In the genomic region with DNA sequence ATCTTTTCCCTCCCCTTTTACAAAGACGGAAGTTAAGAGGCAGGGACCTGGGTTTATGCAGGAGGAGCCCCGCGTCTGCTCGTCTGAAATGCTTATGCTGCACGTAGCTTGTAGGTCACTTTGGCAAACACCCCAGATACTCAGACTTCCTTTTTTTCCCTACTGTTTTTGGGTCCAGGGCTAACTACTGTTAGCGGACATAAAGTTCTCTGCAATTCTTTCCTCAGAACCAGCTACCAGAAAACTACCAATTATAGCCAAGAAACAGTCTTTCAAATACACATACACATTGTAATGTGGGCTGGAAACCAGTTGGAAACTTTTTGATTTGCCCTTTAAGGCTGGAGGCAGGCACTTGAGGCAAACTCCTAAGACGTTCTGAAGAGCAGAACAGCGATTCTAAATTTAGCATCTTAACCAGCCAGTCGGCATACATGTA, we compare ENCODE assay signal across 18 cellular contexts. TPM values are rescaled to one million over a fixed set of nuclear protein-coding genes. Genes with fewer than 3 reads are reported as not detected.
A peak's percentile ranks its signal among the peaks of the same experiment; 100 is the strongest.
DNase-seq lines count a peak whose midpoint lies in the region; ATAC-seq and TF ChIP-seq lines count a peak whose summit lies in the region.
"Had no signal": no experiment of that assay in that cellular context is flagged by ENCODE, and none has a peak within 500 bp of the region (broad histone marks: within the 10 kb centered on the region; RNA-seq: fewer than 3 reads in every experiment).

No MANE protein-coding gene starts in this region.

- H2AFZ ChIP-seq in OCI-LY3 (ENCODE audit: low read depth, low read length): peak overlapping the region; percentile 24; the same call in 1 of the 2 replicates
- H2AFZ ChIP-seq: parathyroid adenoma had no signal

- H3K4me2 ChIP-seq in OCI-LY3 (ENCODE audit: low read length): no peak overlapping the region

- peaks cover 4% of the 10 kb centered on the region for H3K36me3 Mint-ChIP-seq in mesothelial cell of epicardium
- H3K36me3 Mint-ChIP-seq: activated CD4-positive, alpha-beta memory T cell treated with anti-CD3 and anti-CD28 coated beads for 36 hours; memory B cell had no signal

- H3K4me1 ChIP-seq in OCI-LY3 (ENCODE audit: low read length) (no peaks in the 10 kb centered on the region), esophagus squamous epithelium (peaks cover 0 to 8% (median 0%) of the 10 kb centered on the region in 3 donors), tibial nerve (peaks cover 0 to 14% (median 0%) of the 10 kb centered on the region in 4 donors)
- H3K4me1 ChIP-seq: parathyroid adenoma had no signal

- H3K27ac ChIP-seq in OCI-LY3 (ENCODE audit: low read length) (no peak overlapping the region), esophagus squamous epithelium (peak overlapping the region in 3 of 4 donors; percentile 77 to 81 (median 80)), tibial nerve (peak overlapping the region in 3 of 4 donors; percentile 4 to 20 (median 9))
- H3K27ac ChIP-seq: BLaER1 treated with 17β-estradiol and CSF1 and Interleukin-3, amounts not matched to agents 10 nM and 100 nM; parathyroid adenoma had no signal

- no peak overlapping the region for H3K9ac ChIP-seq in OCI-LY3 (ENCODE audit: low read length)
- H3K9ac ChIP-seq: BLaER1 treated with 17β-estradiol and CSF1 and Interleukin-3, amounts not matched to agents 10 nM and 100 nM; parathyroid adenoma had no signal

- peaks cover 53% of the 10 kb centered on the region for H3K4me1 Mint-ChIP-seq in mesothelial cell of epicardium

- TF ChIP-seq EP300 in tibial nerve (IDR thresholded peaks at IDR 0.05): peak in 1 of 2 donors; percentile 30

- in situ Hi-C loops in ACHN (cut with HindIII; ENCODE audit: low pct_ligation_motif_present, low pct_unique_long_range_greater_than_20kb, low sequenced_read_pairs): no loop called here

- WGBS in esophagus squamous epithelium, 2 donors: 36 to 40% methylated on average over 8 to 9 of the region's 9 CpGs
- 30 to 33% methylated on average over 9 of the region's 9 CpGs for WGBS in tibial nerve, 2 donors

- H3K27me3 ChIP-seq in OCI-LY3 (ENCODE audit: low read depth, low read length): no peaks in the 10 kb centered on the region
- H3K27me3 ChIP-seq in esophagus squamous epithelium: no peaks in the 10 kb centered on the region
- no peaks in the 10 kb centered on the region for H3K27me3 ChIP-seq in tibial nerve
- H3K27me3 ChIP-seq: BLaER1 treated with 17β-estradiol and CSF1 and Interleukin-3, amounts not matched to agents 10 nM and 100 nM; Peyer's patch had no signal

- TF ChIP-seq CTCF in OCI-LY3 (IDR thresholded peaks at IDR 0.05; ENCODE audit: low read depth, low read length) (no peak), esophagus squamous epithelium (IDR thresholded peaks at IDR 0.05) (no peak), mesothelial cell of epicardium (IDR thresholded peaks at IDR 0.05; ENCODE audit: unreplicated experiment) (no peak), tibial nerve (IDR thresholded peaks at IDR 0.05) (no peak)

- ATAC-seq in GM18909 (IDR thresholded peaks at IDR 0.05; ENCODE audit: poor library complexity, unreplicated experiment) (no peak), HG02981 (IDR thresholded peaks at IDR 0.05; ENCODE audit: unreplicated experiment) (no peak)

- H3K9me3 Mint-ChIP-seq in mesothelial cell of epicardium: peaks cover 11% of the 10 kb centered on the region
- H3K9me3 Mint-ChIP-seq: T-helper 1 cell treated with Interleukin-12 subunit alpha and Interleukin-12 subunit beta and Interleukin-4 antibody, amounts not matched to agents 30 μg/mL and 1 μg/mL, for 36 hours had no signal

- H3K79me2 ChIP-seq in OCI-LY3 (ENCODE audit: low read length): no peaks in the 10 kb centered on the region
- H3K79me2 ChIP-seq: parathyroid adenoma had no signal

- H4K20me1 ChIP-seq in OCI-LY3 (ENCODE audit: insufficient read depth, low read length): no peaks in the 10 kb centered on the region

- H3K36me3 ChIP-seq in OCI-LY3 (replicated peaks; ENCODE audit: low read depth, low read length) (no peaks in the 10 kb centered on the region), esophagus squamous epithelium (no peaks in the 10 kb centered on the region), tibial nerve (no peaks in the 10 kb centered on the region)
- H3K36me3 ChIP-seq: Peyer's patch had no signal

- H3K9me3 ChIP-seq in OCI-LY3 (ENCODE audit: insufficient read depth, low read length): no peaks in the 10 kb centered on the region
- H3K9me3 ChIP-seq in esophagus squamous epithelium: no peaks in the 10 kb centered on the region
- peaks cover 0 to 5% (median 0%) of the 10 kb centered on the region in 4 donors for H3K9me3 ChIP-seq in tibial nerve
- H3K9me3 ChIP-seq: Peyer's patch had no signal

- peak overlapping the region; percentile 63 for H3K27ac Mint-ChIP-seq in mesothelial cell of epicardium
- H3K27ac Mint-ChIP-seq: activated CD4-positive, alpha-beta memory T cell treated with anti-CD3 and anti-CD28 coated beads for 36 hours; memory B cell; T-helper 1 cell treated with Interleukin-12 subunit alpha and Interleukin-12 subunit beta and Interleukin-4 antibody, amounts not matched to agents 30 μg/mL and 1 μg/mL, for 36 hours had no signal

- DNase-seq in esophagus squamous epithelium (lab: John Stamatoyannopoulos, UW) (no peak), mesothelial cell of epicardium (ENCODE audit: low spot score in 2 of 2, unreplicated experiment in 2 of 2) (no peak), tibial nerve (ENCODE audit: low spot score in 2 of 2) (no peak), RKO (ENCODE audit: low spot score) (no peak), ACHN (no peak)
- DNase-seq: activated CD4-positive, alpha-beta memory T cell treated with anti-CD3 and anti-CD28 coated beads for 36 hours; activated naive CD4-positive, alpha-beta T cell treated with Interleukin-2 at 50 U/mL for 16 hours; DMS79; NCI-H146; NCI-H510A; Peyer's patch had no signal

- TF ChIP-seq POLR2A in esophagus squamous epithelium (IDR thresholded peaks at IDR 0.05) (no peak), tibial nerve (IDR thresholded peaks at IDR 0.05) (no peak)

- no peak overlapping the region for H3K4me3 Mint-ChIP-seq in mesothelial cell of epicardium
- H3K4me3 Mint-ChIP-seq: activated CD4-positive, alpha-beta memory T cell treated with anti-CD3 and anti-CD28 coated beads for 36 hours; memory B cell; T-helper 1 cell treated with Interleukin-12 subunit alpha and Interleukin-12 subunit beta and Interleukin-4 antibody, amounts not matched to agents 30 μg/mL and 1 μg/mL, for 36 hours had no signal

- H3K4me3 ChIP-seq in OCI-LY3 (ENCODE audit: low read length) (no peak overlapping the region), esophagus squamous epithelium (peak overlapping the region in 1 of 4 donors; percentile 37), tibial nerve (no peak overlapping the region)
- H3K4me3 ChIP-seq: BLaER1 treated with 17β-estradiol and CSF1 and Interleukin-3, amounts not matched to agents 10 nM and 100 nM; Peyer's patch had no signal

- intact Hi-C loops in esophagus squamous epithelium (cut with DNase I): no loop called here

- no peaks in the 10 kb centered on the region for H3K27me3 Mint-ChIP-seq in mesothelial cell of epicardium (ENCODE audit: low read depth)

RNA-seq across cellular contexts. Expression of a gene that starts 50.7 kb away (rescaled TPM):
- total RNA-seq in esophagus squamous epithelium (10 to 100 TPM; 14.9 to 29.1 (median 15.8) TPM), mesothelial cell of epicardium (197 to 211 TPM (median 202 TPM) in 3 replicates), tibial nerve (10 to 100 TPM; 12.6 to 20.8 (median 18.3) TPM)
